20 cellular contexts compared by ENCODE assay signal in the genomic region with DNA sequence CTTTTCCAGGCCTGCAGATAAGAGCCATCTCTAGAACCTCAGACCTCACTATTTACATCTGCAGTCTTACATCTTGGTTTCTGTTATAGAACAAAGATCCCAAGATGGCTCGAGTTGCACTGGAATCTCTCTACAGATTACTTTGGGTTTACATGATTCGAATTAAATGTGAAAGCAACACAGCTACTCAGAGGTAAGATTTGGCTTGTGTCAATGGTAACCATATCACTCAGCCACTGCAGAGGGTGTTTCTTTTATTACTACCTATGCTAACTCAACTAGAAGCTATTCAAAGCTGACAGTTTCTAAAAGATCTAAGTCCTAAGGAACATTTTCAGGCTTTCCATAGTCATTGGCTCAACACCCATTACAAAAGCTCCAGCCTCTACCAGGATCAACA.
"Had no signal": no experiment of that assay in that cellular context is flagged by ENCODE, and none has a peak within 500 bp of the region (broad histone marks: within the 10 kb centered on the region; RNA-seq: fewer than 3 reads in every experiment).

No MANE protein-coding gene starts in this region.

- H3K27me3 Mint-ChIP-seq: dendritic cell treated with granulocyte-macrophage colony-stimulating factor and Interleukin-4, amounts not matched to agents 40 ng/mL and 50 ng/mL, for 4 days; memory B cell had no signal

- H3K27ac ChIP-seq: left lung, lower lobe of right lung, neural progenitor cell, ovary, tibial nerve had no signal

- H3K4me1 ChIP-seq: left lung, lower lobe of right lung had no signal

- ATAC-seq: effector memory CD8-positive, alpha-beta T cell; gastroesophageal sphincter; left lung; lower lobe of right lung; natural killer cell had no signal

- H3K9me3 Mint-ChIP-seq: dendritic cell treated with granulocyte-macrophage colony-stimulating factor and Interleukin-4, amounts not matched to agents 40 ng/mL and 50 ng/mL, for 4 days; effector memory CD8-positive, alpha-beta T cell; immature natural killer cell; memory B cell; mesothelial cell of epicardium; natural killer cell; neural progenitor cell had no signal

- DNase-seq: effector memory CD8-positive, alpha-beta T cell; esophagus squamous epithelium; foreskin fibroblast; glutamatergic neuron; immature natural killer cell; left lung; lower lobe of right lung; natural killer cell; nucleus accumbens; ovary; small intestine; stimulated activated CD4-positive, alpha-beta T cell treated with anti-CD3 and anti-CD28 coated beads, Interleukin-12 subunit alpha, Interleukin-12 subunit beta, amount 100 ng/mL, for 4 hours; stimulated activated naive CD4-positive, alpha-beta T cell treated with Interleukin-2 at 50 U/mL for 16 hours had no signal

- H3K4me3 Mint-ChIP-seq: dendritic cell treated with granulocyte-macrophage colony-stimulating factor and Interleukin-4, amounts not matched to agents 40 ng/mL and 50 ng/mL, for 4 days; effector memory CD8-positive, alpha-beta T cell; immature natural killer cell; memory B cell; mesothelial cell of epicardium; natural killer cell; neural progenitor cell had no signal

- H3K27me3 ChIP-seq: esophagus squamous epithelium, gastroesophageal sphincter, left lung, neural progenitor cell, ovary, right atrium auricular region, tibial nerve had no signal

- H3K36me3 Mint-ChIP-seq: natural killer cell, neural progenitor cell had no signal

- H3K4me3 ChIP-seq: esophagus squamous epithelium, gastroesophageal sphincter, left lung, lower lobe of right lung, neural progenitor cell, ovary, right atrium auricular region, tibial nerve had no signal

- H3K27ac Mint-ChIP-seq: dendritic cell treated with granulocyte-macrophage colony-stimulating factor and Interleukin-4, amounts not matched to agents 40 ng/mL and 50 ng/mL, for 4 days; effector memory CD8-positive, alpha-beta T cell; immature natural killer cell; memory B cell; natural killer cell; neural progenitor cell had no signal

- H3K9me3 ChIP-seq: esophagus squamous epithelium, gastroesophageal sphincter, left lung, lower lobe of right lung, ovary, right atrium auricular region, tibial nerve had no signal

- H3K4me1 Mint-ChIP-seq: immature natural killer cell, memory B cell, neural progenitor cell had no signal

- H3K36me3 ChIP-seq: esophagus squamous epithelium, gastroesophageal sphincter, lower lobe of right lung, neural progenitor cell, ovary, right atrium auricular region, tibial nerve had no signal
